1 cellular context compared by ENCODE assay signal in the genomic region with DNA sequence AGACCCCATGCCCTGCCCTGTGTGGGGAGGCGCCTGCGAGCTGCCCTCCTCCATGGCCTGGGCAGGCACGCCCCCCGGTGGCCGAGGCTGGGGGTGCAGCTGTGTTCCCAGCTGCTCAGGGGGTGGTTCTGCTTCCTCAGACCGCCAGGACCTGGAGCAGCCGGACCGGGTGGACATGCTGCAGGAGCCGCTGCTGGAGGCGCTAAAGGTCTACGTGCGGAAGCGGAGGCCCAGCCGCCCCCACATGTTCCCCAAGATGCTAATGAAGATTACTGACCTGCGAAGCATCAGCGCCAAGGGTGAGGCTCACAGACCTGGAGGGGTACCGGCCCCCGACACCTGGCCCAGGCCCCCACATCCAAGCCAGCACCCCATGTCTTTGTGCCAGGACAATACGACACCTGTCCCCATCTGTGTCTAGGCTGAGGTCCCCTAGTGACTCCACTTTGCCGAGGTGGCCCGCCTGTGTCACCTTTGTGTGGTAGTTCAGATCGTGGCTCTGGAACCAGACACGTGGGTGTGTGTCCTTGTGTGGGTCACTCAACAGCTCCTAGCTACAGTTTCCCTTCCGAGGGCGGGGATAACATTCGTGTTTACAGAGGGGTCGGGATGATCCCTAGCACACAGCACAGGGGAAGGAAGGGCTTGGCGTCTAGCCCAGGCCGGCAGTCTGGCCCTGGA.
A peak's percentile ranks its signal among the peaks of the same experiment; 100 is the strongest.
TF ChIP-seq lines count a peak whose summit lies in the region.

No MANE protein-coding gene starts in this region.

TF ChIP-seq in HepG2, 621 proteins besides CTCF, POLR2A, EP300 and RAD21 (continued from another document and continues in another):
- TF ChIP-seq SKI (IDR thresholded peaks at IDR 0.05; ENCODE audit: partially characterized antibody) (no peak), ZFP36L1 (CRISPR knock-in tag; IDR thresholded peaks at IDR 0.05) (no peak), TCF12 (IDR thresholded peaks at IDR 0.05) (no peak), TCF12 (CRISPR knock-in tag; IDR thresholded peaks at IDR 0.05) (no peak), FOSL1 (CRISPR knock-in tag; IDR thresholded peaks at IDR 0.05; ENCODE audit: borderline replicate concordance) (no peak), ATF2 (CRISPR knock-in tag; IDR thresholded peaks at IDR 0.05) (peak; percentile 57; the same call in 1 of the 2 replicates), RXRB (CRISPR knock-in tag; IDR thresholded peaks at IDR 0.05; ENCODE audit: borderline replicate concordance) (peak; percentile 55; the same call in 1 of the 2 replicates), ZNF12 (CRISPR knock-in tag; IDR thresholded peaks at IDR 0.05) (no peak), MTF1 (CRISPR knock-in tag; IDR thresholded peaks at IDR 0.05) (no peak), ZMAT3 (CRISPR knock-in tag; conservative IDR thresholded peaks at IDR 0.05) (peak; percentile 88), BORCS8-MEF2B (CRISPR knock-in tag; IDR thresholded peaks at IDR 0.05) (0 out of 2 replicates have a peak, but pooled peaks have one; percentile 34), SRY (CRISPR knock-in tag; IDR thresholded peaks at IDR 0.05) (0 out of 2 replicates have a peak, but pooled peaks have one; percentile 15), EZH2 (conservative IDR thresholded peaks at IDR 0.05; ENCODE audit: low read depth, low read length) (no peak), HDAC1 (CRISPR knock-in tag; IDR thresholded peaks at IDR 0.05) (peak; percentile 36; the same call in 1 of the 2 replicates), ZNF451 (CRISPR knock-in tag; IDR thresholded peaks at IDR 0.05) (0 out of 2 replicates have a peak, but pooled peaks have one; percentile 71), MTERF4 (CRISPR knock-in tag; IDR thresholded peaks at IDR 0.05) (no peak), ZMYM2 (CRISPR knock-in tag; IDR thresholded peaks at IDR 0.05) (no peak), U2AF1 (optimal IDR thresholded peaks at IDR 0.05; ENCODE audit: low read depth, low read length) (no peak), NR2F6 (IDR thresholded peaks at IDR 0.05) (no peak), NR2F6 (CRISPR knock-in tag; IDR thresholded peaks at IDR 0.05) (peak; percentile 23; the same call in 1 of the 2 replicates), ZBTB37 (CRISPR knock-in tag; IDR thresholded peaks at IDR 0.05) (no peak), ZSCAN25 (CRISPR knock-in tag; IDR thresholded peaks at IDR 0.05) (peak; percentile 82), TAF15 (IDR thresholded peaks at IDR 0.05; ENCODE audit: low read depth, low read length, poor library complexity, severe bottlenecking) (peak; percentile 90), ZKSCAN5 (CRISPR knock-in tag; IDR thresholded peaks at IDR 0.05) (no peak), ZNF616 (CRISPR knock-in tag; IDR thresholded peaks at IDR 0.05; ENCODE audit: low read depth) (0 out of 2 replicates have a peak, but pooled peaks have one; percentile 82), ZNF382 (CRISPR knock-in tag; IDR thresholded peaks at IDR 0.05; ENCODE audit: borderline replicate concordance) (no peak), ZBTB3 (CRISPR knock-in tag; IDR thresholded peaks at IDR 0.05; ENCODE audit: borderline replicate concordance, low read depth) (no peak; the same call in 1 of the 2 replicates), SETDB1 (CRISPR knock-in tag; IDR thresholded peaks at IDR 0.05; ENCODE audit: borderline replicate concordance) (no peak), ZFP41 (CRISPR knock-in tag; IDR thresholded peaks at IDR 0.05; ENCODE audit: borderline replicate concordance) (no peak), HNRNPK (IDR thresholded peaks at IDR 0.05; ENCODE audit: low read depth, low read length, poor library complexity, severe bottlenecking) (no peak)
- TF ChIP-seq, protein P1, sequence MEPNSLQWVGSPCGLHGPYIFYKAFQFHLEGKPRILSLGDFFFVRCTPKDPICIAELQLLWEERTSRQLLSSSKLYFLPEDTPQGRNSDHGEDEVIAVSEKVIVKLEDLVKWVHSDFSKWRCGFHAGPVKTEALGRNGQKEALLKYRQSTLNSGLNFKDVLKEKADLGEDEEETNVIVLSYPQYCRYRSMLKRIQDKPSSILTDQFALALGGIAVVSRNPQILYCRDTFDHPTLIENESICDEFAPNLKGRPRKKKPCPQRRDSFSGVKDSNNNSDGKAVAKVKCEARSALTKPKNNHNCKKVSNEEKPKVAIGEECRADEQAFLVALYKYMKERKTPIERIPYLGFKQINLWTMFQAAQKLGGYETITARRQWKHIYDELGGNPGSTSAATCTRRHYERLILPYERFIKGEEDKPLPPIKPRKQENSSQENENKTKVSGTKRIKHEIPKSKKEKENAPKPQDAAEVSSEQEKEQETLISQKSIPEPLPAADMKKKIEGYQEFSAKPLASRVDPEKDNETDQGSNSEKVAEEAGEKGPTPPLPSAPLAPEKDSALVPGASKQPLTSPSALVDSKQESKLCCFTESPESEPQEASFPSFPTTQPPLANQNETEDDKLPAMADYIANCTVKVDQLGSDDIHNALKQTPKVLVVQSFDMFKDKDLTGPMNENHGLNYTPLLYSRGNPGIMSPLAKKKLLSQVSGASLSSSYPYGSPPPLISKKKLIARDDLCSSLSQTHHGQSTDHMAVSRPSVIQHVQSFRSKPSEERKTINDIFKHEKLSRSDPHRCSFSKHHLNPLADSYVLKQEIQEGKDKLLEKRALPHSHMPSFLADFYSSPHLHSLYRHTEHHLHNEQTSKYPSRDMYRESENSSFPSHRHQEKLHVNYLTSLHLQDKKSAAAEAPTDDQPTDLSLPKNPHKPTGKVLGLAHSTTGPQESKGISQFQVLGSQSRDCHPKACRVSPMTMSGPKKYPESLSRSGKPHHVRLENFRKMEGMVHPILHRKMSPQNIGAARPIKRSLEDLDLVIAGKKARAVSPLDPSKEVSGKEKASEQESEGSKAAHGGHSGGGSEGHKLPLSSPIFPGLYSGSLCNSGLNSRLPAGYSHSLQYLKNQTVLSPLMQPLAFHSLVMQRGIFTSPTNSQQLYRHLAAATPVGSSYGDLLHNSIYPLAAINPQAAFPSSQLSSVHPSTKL (CRISPR knock-in tag; IDR thresholded peaks at IDR 0.05): 0 out of 2 replicates have a peak, but pooled peaks have one; percentile 31
- TF ChIP-seq, protein P2, sequence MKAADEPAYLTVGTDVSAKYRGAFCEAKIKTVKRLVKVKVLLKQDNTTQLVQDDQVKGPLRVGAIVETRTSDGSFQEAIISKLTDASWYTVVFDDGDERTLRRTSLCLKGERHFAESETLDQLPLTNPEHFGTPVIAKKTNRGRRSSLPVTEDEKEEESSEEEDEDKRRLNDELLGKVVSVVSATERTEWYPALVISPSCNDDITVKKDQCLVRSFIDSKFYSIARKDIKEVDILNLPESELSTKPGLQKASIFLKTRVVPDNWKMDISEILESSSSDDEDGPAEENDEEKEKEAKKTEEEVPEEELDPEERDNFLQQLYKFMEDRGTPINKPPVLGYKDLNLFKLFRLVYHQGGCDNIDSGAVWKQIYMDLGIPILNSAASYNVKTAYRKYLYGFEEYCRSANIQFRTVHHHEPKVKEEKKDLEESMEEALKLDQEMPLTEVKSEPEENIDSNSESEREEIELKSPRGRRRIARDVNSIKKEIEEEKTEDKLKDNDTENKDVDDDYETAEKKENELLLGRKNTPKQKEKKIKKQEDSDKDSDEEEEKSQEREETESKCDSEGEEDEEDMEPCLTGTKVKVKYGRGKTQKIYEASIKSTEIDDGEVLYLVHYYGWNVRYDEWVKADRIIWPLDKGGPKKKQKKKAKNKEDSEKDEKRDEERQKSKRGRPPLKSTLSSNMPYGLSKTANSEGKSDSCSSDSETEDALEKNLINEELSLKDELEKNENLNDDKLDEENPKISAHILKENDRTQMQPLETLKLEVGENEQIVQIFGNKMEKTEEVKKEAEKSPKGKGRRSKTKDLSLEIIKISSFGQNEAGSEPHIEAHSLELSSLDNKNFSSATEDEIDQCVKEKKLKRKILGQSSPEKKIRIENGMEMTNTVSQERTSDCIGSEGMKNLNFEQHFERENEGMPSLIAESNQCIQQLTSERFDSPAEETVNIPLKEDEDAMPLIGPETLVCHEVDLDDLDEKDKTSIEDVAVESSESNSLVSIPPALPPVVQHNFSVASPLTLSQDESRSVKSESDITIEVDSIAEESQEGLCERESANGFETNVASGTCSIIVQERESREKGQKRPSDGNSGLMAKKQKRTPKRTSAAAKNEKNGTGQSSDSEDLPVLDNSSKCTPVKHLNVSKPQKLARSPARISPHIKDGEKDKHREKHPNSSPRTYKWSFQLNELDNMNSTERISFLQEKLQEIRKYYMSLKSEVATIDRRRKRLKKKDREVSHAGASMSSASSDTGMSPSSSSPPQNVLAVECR (CRISPR knock-in tag; IDR thresholded peaks at IDR 0.05; ENCODE audit: borderline replicate concordance): peak; percentile 57; the same call in 1 of the 2 replicates
- TF ChIP-seq, protein P3, sequence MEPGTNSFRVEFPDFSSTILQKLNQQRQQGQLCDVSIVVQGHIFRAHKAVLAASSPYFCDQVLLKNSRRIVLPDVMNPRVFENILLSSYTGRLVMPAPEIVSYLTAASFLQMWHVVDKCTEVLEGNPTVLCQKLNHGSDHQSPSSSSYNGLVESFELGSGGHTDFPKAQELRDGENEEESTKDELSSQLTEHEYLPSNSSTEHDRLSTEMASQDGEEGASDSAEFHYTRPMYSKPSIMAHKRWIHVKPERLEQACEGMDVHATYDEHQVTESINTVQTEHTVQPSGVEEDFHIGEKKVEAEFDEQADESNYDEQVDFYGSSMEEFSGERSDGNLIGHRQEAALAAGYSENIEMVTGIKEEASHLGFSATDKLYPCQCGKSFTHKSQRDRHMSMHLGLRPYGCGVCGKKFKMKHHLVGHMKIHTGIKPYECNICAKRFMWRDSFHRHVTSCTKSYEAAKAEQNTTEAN (CRISPR knock-in tag; conservative IDR thresholded peaks at IDR 0.05): no peak
- TF ChIP-seq, protein P4, sequence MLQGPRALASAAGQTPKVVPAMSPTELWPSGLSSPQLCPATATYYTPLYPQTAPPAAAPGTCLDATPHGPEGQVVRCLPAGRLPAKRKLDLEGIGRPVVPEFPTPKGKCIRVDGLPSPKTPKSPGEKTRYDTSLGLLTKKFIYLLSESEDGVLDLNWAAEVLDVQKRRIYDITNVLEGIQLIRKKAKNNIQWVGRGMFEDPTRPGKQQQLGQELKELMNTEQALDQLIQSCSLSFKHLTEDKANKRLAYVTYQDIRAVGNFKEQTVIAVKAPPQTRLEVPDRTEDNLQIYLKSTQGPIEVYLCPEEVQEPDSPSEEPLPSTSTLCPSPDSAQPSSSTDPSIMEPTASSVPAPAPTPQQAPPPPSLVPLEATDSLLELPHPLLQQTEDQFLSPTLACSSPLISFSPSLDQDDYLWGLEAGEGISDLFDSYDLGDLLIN (CRISPR knock-in tag; IDR thresholded peaks at IDR 0.05; ENCODE audit: borderline replicate concordance): no peak
- TF ChIP-seq, protein P5, sequence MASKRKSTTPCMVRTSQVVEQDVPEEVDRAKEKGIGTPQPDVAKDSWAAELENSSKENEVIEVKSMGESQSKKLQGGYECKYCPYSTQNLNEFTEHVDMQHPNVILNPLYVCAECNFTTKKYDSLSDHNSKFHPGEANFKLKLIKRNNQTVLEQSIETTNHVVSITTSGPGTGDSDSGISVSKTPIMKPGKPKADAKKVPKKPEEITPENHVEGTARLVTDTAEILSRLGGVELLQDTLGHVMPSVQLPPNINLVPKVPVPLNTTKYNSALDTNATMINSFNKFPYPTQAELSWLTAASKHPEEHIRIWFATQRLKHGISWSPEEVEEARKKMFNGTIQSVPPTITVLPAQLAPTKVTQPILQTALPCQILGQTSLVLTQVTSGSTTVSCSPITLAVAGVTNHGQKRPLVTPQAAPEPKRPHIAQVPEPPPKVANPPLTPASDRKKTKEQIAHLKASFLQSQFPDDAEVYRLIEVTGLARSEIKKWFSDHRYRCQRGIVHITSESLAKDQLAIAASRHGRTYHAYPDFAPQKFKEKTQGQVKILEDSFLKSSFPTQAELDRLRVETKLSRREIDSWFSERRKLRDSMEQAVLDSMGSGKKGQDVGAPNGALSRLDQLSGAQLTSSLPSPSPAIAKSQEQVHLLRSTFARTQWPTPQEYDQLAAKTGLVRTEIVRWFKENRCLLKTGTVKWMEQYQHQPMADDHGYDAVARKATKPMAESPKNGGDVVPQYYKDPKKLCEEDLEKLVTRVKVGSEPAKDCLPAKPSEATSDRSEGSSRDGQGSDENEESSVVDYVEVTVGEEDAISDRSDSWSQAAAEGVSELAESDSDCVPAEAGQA (IDR thresholded peaks at IDR 0.05; ENCODE audit: low read depth): no peak
- TF ChIP-seq, protein P5 (CRISPR knock-in tag; IDR thresholded peaks at IDR 0.05; ENCODE audit: borderline replicate concordance): no peak
